Comparison of ENCODE assay signal across 1 cellular context in the genomic region with DNA sequence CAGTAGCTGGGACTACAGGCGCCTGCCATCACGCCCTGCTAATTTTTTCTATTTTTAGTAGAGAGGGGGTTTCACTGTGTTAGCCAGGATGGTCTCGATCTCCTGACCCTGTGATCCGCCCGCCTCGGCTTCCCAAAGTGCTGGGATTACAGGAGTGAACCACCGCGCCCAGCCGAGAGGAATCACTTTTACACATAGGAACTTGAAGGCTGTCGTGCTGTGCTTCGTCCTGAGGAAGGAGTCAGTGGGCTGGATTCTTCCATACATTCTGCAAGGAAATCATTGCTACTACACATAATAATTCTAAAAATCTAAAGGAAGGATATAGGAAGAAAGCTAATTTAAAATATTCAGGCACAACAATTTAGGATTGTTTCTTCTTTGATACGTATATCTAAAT.
TF ChIP-seq lines count a peak whose summit lies in the region.

No MANE protein-coding gene starts in this region.

TF ChIP-seq in GM23338, 12 proteins besides CTCF, POLR2A, EP300 and RAD21 (continued from another document):
- TF ChIP-seq, protein P1, sequence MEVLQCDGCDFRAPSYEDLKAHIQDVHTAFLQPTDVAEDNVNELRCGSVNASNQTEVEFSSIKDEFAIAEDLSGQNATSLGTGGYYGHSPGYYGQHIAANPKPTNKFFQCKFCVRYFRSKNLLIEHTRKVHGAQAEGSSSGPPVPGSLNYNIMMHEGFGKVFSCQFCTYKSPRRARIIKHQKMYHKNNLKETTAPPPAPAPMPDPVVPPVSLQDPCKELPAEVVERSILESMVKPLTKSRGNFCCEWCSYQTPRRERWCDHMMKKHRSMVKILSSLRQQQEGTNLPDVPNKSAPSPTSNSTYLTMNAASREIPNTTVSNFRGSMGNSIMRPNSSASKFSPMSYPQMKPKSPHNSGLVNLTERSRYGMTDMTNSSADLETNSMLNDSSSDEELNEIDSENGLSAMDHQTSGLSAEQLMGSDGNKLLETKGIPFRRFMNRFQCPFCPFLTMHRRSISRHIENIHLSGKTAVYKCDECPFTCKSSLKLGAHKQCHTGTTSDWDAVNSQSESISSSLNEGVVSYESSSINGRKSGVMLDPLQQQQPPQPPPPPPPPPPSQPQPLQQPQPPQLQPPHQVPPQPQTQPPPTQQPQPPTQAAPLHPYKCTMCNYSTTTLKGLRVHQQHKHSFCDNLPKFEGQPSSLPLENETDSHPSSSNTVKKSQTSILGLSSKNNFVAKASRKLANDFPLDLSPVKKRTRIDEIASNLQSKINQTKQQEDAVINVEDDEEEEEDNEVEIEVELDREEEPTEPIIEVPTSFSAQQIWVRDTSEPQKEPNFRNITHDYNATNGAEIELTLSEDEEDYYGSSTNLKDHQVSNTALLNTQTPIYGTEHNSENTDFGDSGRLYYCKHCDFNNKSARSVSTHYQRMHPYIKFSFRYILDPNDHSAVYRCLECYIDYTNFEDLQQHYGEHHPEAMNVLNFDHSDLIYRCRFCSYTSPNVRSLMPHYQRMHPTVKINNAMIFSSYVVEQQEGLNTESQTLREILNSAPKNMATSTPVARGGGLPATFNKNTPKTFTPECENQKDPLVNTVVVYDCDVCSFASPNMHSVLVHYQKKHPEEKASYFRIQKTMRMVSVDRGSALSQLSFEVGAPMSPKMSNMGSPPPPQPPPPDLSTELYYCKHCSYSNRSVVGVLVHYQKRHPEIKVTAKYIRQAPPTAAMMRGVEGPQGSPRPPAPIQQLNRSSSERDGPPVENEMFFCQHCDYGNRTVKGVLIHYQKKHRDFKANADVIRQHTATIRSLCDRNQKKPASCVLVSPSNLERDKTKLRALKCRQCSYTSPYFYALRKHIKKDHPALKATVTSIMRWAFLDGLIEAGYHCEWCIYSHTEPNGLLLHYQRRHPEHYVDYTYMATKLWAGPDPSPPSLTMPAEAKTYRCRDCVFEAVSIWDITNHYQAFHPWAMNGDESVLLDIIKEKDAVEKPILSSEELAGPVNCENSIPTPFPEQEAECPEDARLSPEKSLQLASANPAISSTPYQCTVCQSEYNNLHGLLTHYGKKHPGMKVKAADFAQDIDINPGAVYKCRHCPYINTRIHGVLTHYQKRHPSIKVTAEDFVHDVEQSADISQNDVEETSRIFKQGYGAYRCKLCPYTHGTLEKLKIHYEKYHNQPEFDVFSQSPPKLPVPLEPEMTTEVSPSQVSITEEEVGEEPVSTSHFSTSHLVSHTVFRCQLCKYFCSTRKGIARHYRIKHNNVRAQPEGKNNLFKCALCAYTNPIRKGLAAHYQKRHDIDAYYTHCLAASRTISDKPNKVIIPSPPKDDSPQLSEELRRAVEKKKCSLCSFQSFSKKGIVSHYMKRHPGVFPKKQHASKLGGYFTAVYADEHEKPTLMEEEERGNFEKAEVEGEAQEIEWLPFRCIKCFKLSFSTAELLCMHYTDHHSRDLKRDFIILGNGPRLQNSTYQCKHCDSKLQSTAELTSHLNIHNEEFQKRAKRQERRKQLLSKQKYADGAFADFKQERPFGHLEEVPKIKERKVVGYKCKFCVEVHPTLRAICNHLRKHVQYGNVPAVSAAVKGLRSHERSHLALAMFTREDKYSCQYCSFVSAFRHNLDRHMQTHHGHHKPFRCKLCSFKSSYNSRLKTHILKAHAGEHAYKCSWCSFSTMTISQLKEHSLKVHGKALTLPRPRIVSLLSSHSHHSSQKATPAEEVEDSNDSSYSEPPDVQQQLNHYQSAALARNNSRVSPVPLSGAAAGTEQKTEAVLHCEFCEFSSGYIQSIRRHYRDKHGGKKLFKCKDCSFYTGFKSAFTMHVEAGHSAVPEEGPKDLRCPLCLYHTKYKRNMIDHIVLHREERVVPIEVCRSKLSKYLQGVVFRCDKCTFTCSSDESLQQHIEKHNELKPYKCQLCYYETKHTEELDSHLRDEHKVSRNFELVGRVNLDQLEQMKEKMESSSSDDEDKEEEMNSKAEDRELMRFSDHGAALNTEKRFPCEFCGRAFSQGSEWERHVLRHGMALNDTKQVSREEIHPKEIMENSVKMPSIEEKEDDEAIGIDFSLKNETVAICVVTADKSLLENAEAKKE (CRISPR knock-in tag; IDR thresholded peaks at IDR 0.05) = no peak
- no peak for TF ChIP-seq ZNF331 (CRISPR knock-in tag; IDR thresholded peaks at IDR 0.05; ENCODE audit: low read depth)
- TF ChIP-seq, protein P2, sequence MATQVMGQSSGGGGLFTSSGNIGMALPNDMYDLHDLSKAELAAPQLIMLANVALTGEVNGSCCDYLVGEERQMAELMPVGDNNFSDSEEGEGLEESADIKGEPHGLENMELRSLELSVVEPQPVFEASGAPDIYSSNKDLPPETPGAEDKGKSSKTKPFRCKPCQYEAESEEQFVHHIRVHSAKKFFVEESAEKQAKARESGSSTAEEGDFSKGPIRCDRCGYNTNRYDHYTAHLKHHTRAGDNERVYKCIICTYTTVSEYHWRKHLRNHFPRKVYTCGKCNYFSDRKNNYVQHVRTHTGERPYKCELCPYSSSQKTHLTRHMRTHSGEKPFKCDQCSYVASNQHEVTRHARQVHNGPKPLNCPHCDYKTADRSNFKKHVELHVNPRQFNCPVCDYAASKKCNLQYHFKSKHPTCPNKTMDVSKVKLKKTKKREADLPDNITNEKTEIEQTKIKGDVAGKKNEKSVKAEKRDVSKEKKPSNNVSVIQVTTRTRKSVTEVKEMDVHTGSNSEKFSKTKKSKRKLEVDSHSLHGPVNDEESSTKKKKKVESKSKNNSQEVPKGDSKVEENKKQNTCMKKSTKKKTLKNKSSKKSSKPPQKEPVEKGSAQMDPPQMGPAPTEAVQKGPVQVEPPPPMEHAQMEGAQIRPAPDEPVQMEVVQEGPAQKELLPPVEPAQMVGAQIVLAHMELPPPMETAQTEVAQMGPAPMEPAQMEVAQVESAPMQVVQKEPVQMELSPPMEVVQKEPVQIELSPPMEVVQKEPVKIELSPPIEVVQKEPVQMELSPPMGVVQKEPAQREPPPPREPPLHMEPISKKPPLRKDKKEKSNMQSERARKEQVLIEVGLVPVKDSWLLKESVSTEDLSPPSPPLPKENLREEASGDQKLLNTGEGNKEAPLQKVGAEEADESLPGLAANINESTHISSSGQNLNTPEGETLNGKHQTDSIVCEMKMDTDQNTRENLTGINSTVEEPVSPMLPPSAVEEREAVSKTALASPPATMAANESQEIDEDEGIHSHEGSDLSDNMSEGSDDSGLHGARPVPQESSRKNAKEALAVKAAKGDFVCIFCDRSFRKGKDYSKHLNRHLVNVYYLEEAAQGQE (IDR thresholded peaks at IDR 0.05; ENCODE audit: unreplicated experiment) = no peak
- TF ChIP-seq ZNF114 (CRISPR knock-in tag; IDR thresholded peaks at IDR 0.05) = no peak
- TF ChIP-seq, protein P3, sequence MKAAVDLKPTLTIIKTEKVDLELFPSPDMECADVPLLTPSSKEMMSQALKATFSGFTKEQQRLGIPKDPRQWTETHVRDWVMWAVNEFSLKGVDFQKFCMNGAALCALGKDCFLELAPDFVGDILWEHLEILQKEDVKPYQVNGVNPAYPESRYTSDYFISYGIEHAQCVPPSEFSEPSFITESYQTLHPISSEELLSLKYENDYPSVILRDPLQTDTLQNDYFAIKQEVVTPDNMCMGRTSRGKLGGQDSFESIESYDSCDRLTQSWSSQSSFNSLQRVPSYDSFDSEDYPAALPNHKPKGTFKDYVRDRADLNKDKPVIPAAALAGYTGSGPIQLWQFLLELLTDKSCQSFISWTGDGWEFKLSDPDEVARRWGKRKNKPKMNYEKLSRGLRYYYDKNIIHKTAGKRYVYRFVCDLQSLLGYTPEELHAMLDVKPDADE (IDR thresholded peaks at IDR 0.05) = no peak
- TF ChIP-seq CREB1 (CRISPR knock-in tag; IDR thresholded peaks at IDR 0.05; ENCODE audit: low read depth) = no peak
- no peak for TF ChIP-seq EZH2phosphoT487 (IDR thresholded peaks at IDR 0.05; ENCODE audit: unreplicated experiment)
